In the genomic region with DNA sequence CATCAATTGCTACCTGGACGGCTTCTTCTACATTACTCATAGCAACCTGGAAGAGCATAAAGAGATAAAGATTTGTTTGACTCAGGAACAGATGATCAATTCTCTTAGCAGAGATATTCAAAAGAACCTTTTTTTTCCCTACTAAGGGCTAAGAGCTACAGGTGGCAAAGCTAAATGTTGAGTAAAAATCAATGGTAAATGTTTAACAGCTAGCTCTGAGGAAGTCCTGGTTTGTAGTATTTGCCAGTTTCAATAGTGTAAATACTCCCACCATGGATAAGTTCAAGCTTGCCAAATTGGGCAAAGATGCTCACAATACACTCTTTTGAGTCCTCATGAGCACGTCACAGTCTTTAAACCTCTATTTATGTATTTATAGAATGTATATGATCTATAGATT, we compare ENCODE assay signal across 1 cellular context.
TF ChIP-seq lines count a peak whose summit lies in the region.

No MANE protein-coding gene starts in this region.

TF ChIP-seq in HepG2, 621 proteins besides CTCF, POLR2A, EP300 and RAD21 (continued from another document and continues in another):
- TF ChIP-seq CREB1 (IDR thresholded peaks at IDR 0.05) (no peak), CREB1 (CRISPR knock-in tag; IDR thresholded peaks at IDR 0.05) (peak; percentile 55; the same call in 1 of the 2 replicates), SRF (IDR thresholded peaks at IDR 0.05; ENCODE audit: low read depth, low read length) (peak; percentile 91), ONECUT2 (CRISPR knock-in tag; IDR thresholded peaks at IDR 0.05) (peak; percentile 75; the same call in 1 of the 2 replicates), ZNF614 (CRISPR knock-in tag; IDR thresholded peaks at IDR 0.05; ENCODE audit: borderline replicate concordance) (0 out of 2 replicates have a peak, but pooled peaks have one; percentile 43), ZNF484 (CRISPR knock-in tag; IDR thresholded peaks at IDR 0.05; ENCODE audit: borderline replicate concordance, low read depth) (no peak), KLF16 (CRISPR knock-in tag; IDR thresholded peaks at IDR 0.05) (peak in 1 of 2 experiments; percentile 51; a peak in 1 of 4 replicates), ZNF556 (CRISPR knock-in tag; IDR thresholded peaks at IDR 0.05; ENCODE audit: borderline replicate concordance) (no peak), ZNF34 (CRISPR knock-in tag; IDR thresholded peaks at IDR 0.05; ENCODE audit: borderline replicate concordance) (no peak), ZEB1 (IDR thresholded peaks at IDR 0.05; ENCODE audit: insufficient replicate concordance, low read depth) (peak; percentile 49), ZNF777 (CRISPR knock-in tag; IDR thresholded peaks at IDR 0.05) (no peak), MIXL1 (CRISPR knock-in tag; IDR thresholded peaks at IDR 0.05) (peak; percentile 38; the same call in 1 of the 2 replicates), NFIC (IDR thresholded peaks at IDR 0.05; ENCODE audit: low read length) (peak; percentile 61; the same call in 1 of the 2 replicates), WIZ (CRISPR knock-in tag; IDR thresholded peaks at IDR 0.05) (no peak), KAT8 (CRISPR knock-in tag; IDR thresholded peaks at IDR 0.05) (peak; percentile 43; the same call in 1 of the 2 replicates), ZNF232 (CRISPR knock-in tag; IDR thresholded peaks at IDR 0.05; ENCODE audit: borderline replicate concordance) (peak; percentile 63; the same call in 1 of the 2 replicates), ZNF850 (CRISPR knock-in tag; conservative IDR thresholded peaks at IDR 0.05) (no peak), EHMT2 (IDR thresholded peaks at IDR 0.05; ENCODE audit: borderline replicate concordance, low read depth, low read length) (peak; percentile 39; the same call in 1 of the 2 replicates), FOXP1 (IDR thresholded peaks at IDR 0.05) (no peak), FOXP1 (CRISPR knock-in tag; IDR thresholded peaks at IDR 0.05) (peak; percentile 75; the same call in 1 of the 2 replicates), HMG20A (CRISPR knock-in tag; IDR thresholded peaks at IDR 0.05; ENCODE audit: borderline replicate concordance) (peak; percentile 55; the same call in 1 of the 2 replicates), RARA (CRISPR knock-in tag; IDR thresholded peaks at IDR 0.05) (0 out of 2 replicates have a peak, but pooled peaks have one; percentile 13), ISL2 (CRISPR knock-in tag; IDR thresholded peaks at IDR 0.05) (peak; percentile 81), ELF3 (CRISPR knock-in tag; IDR thresholded peaks at IDR 0.05) (peak; percentile 74), HDAC2 (CRISPR knock-in tag; IDR thresholded peaks at IDR 0.05) (peak; percentile 53; the same call in 1 of the 2 replicates), LCORL (IDR thresholded peaks at IDR 0.05) (no peak), LCORL (CRISPR knock-in tag; IDR thresholded peaks at IDR 0.05) (0 out of 2 replicates have a peak, but pooled peaks have one; percentile 32), ERF (CRISPR knock-in tag; IDR thresholded peaks at IDR 0.05) (peak; percentile 55; the same call in 1 of the 2 replicates), SAP130 (CRISPR knock-in tag; IDR thresholded peaks at IDR 0.05; ENCODE audit: low read depth) (peak; percentile 35; the same call in 1 of the 2 replicates), SOX13 (IDR thresholded peaks at IDR 0.05) (no peak), SOX13 (CRISPR knock-in tag; conservative IDR thresholded peaks at IDR 0.05 in 1 of 2, IDR thresholded peaks at IDR 0.05 in 1 of 2) (peak in 1 of 2 experiments; percentile 66; a peak in 2 of 4 replicates), ZNF792 (CRISPR knock-in tag; IDR thresholded peaks at IDR 0.05) (peak; percentile 47; the same call in 1 of the 2 replicates), ZNF788 (CRISPR knock-in tag; IDR thresholded peaks at IDR 0.05; ENCODE audit: borderline replicate concordance) (no peak), ZNF205 (CRISPR knock-in tag; IDR thresholded peaks at IDR 0.05) (no peak), SKI (IDR thresholded peaks at IDR 0.05; ENCODE audit: partially characterized antibody) (no peak), NCOA2 (CRISPR knock-in tag; IDR thresholded peaks at IDR 0.05) (peak; percentile 40; the same call in 1 of the 2 replicates), PITX1 (CRISPR knock-in tag; IDR thresholded peaks at IDR 0.05) (peak; percentile 26; the same call in 1 of the 2 replicates), DR1 (CRISPR knock-in tag; IDR thresholded peaks at IDR 0.05) (no peak), BCL6 (CRISPR knock-in tag; IDR thresholded peaks at IDR 0.05) (peak; percentile 92), SOX5 (CRISPR knock-in tag; IDR thresholded peaks at IDR 0.05; ENCODE audit: borderline replicate concordance) (peak; percentile 43; the same call in 1 of the 2 replicates), ZBTB7B (CRISPR knock-in tag; IDR thresholded peaks at IDR 0.05) (peak; percentile 40; the same call in 1 of the 2 replicates), ASH2L (IDR thresholded peaks at IDR 0.05; ENCODE audit: insufficient read length, low read depth, low read length) (no peak), NCOA1 (CRISPR knock-in tag; IDR thresholded peaks at IDR 0.05) (no peak), FOXA3 (CRISPR knock-in tag; IDR thresholded peaks at IDR 0.05) (peak; percentile 86), ZNF569 (CRISPR knock-in tag; IDR thresholded peaks at IDR 0.05; ENCODE audit: borderline replicate concordance) (no peak), PPARG (CRISPR knock-in tag; conservative IDR thresholded peaks at IDR 0.05) (peak; percentile 71), MIER3 (CRISPR knock-in tag; IDR thresholded peaks at IDR 0.05; ENCODE audit: borderline replicate concordance) (peak; percentile 41; the same call in 1 of the 2 replicates), ETV5 (CRISPR knock-in tag; IDR thresholded peaks at IDR 0.05; ENCODE audit: borderline replicate concordance) (peak; percentile 51; the same call in 1 of the 2 replicates), RCOR2 (CRISPR knock-in tag; IDR thresholded peaks at IDR 0.05) (0 out of 2 replicates have a peak, but pooled peaks have one; percentile 54), ZBTB20 (CRISPR knock-in tag; IDR thresholded peaks at IDR 0.05; ENCODE audit: borderline replicate concordance, low read depth) (0 out of 2 replicates have a peak, but pooled peaks have one; percentile 63)
- TF ChIP-seq, protein P1, sequence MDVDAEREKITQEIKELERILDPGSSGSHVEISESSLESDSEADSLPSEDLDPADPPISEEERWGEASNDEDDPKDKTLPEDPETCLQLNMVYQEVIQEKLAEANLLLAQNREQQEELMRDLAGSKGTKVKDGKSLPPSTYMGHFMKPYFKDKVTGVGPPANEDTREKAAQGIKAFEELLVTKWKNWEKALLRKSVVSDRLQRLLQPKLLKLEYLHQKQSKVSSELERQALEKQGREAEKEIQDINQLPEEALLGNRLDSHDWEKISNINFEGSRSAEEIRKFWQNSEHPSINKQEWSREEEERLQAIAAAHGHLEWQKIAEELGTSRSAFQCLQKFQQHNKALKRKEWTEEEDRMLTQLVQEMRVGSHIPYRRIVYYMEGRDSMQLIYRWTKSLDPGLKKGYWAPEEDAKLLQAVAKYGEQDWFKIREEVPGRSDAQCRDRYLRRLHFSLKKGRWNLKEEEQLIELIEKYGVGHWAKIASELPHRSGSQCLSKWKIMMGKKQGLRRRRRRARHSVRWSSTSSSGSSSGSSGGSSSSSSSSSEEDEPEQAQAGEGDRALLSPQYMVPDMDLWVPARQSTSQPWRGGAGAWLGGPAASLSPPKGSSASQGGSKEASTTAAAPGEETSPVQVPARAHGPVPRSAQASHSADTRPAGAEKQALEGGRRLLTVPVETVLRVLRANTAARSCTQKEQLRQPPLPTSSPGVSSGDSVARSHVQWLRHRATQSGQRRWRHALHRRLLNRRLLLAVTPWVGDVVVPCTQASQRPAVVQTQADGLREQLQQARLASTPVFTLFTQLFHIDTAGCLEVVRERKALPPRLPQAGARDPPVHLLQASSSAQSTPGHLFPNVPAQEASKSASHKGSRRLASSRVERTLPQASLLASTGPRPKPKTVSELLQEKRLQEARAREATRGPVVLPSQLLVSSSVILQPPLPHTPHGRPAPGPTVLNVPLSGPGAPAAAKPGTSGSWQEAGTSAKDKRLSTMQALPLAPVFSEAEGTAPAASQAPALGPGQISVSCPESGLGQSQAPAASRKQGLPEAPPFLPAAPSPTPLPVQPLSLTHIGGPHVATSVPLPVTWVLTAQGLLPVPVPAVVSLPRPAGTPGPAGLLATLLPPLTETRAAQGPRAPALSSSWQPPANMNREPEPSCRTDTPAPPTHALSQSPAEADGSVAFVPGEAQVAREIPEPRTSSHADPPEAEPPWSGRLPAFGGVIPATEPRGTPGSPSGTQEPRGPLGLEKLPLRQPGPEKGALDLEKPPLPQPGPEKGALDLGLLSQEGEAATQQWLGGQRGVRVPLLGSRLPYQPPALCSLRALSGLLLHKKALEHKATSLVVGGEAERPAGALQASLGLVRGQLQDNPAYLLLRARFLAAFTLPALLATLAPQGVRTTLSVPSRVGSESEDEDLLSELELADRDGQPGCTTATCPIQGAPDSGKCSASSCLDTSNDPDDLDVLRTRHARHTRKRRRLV (CRISPR knock-in tag; IDR thresholded peaks at IDR 0.05) = no peak
- TF ChIP-seq, protein P2, sequence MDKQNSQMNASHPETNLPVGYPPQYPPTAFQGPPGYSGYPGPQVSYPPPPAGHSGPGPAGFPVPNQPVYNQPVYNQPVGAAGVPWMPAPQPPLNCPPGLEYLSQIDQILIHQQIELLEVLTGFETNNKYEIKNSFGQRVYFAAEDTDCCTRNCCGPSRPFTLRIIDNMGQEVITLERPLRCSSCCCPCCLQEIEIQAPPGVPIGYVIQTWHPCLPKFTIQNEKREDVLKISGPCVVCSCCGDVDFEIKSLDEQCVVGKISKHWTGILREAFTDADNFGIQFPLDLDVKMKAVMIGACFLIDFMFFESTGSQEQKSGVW (CRISPR knock-in tag; IDR thresholded peaks at IDR 0.05; ENCODE audit: borderline replicate concordance) = no peak
- TF ChIP-seq, protein P3, sequence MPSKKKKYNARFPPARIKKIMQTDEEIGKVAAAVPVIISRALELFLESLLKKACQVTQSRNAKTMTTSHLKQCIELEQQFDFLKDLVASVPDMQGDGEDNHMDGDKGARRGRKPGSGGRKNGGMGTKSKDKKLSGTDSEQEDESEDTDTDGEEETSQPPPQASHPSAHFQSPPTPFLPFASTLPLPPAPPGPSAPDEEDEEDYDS (CRISPR knock-in tag; IDR thresholded peaks at IDR 0.05) = no peak
- TF ChIP-seq, protein P4, sequence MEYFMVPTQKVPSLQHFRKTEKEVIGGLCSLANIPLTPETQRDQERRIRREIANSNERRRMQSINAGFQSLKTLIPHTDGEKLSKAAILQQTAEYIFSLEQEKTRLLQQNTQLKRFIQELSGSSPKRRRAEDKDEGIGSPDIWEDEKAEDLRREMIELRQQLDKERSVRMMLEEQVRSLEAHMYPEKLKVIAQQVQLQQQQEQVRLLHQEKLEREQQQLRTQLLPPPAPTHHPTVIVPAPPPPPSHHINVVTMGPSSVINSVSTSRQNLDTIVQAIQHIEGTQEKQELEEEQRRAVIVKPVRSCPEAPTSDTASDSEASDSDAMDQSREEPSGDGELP (IDR thresholded peaks at IDR 0.05; ENCODE audit: borderline replicate concordance, low read depth) = peak; percentile 27; the same call in 1 of the 2 replicates
- TF ChIP-seq, protein P5, sequence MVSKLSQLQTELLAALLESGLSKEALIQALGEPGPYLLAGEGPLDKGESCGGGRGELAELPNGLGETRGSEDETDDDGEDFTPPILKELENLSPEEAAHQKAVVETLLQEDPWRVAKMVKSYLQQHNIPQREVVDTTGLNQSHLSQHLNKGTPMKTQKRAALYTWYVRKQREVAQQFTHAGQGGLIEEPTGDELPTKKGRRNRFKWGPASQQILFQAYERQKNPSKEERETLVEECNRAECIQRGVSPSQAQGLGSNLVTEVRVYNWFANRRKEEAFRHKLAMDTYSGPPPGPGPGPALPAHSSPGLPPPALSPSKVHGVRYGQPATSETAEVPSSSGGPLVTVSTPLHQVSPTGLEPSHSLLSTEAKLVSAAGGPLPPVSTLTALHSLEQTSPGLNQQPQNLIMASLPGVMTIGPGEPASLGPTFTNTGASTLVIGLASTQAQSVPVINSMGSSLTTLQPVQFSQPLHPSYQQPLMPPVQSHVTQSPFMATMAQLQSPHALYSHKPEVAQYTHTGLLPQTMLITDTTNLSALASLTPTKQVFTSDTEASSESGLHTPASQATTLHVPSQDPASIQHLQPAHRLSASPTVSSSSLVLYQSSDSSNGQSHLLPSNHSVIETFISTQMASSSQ (IDR thresholded peaks at IDR 0.05; ENCODE audit: low read depth) = peak; percentile 84
- TF ChIP-seq, protein P5 (CRISPR knock-in tag; IDR thresholded peaks at IDR 0.05; ENCODE audit: borderline replicate concordance) = peak; percentile 87; the same call in 1 of the 2 replicates
- TF ChIP-seq, protein P6, sequence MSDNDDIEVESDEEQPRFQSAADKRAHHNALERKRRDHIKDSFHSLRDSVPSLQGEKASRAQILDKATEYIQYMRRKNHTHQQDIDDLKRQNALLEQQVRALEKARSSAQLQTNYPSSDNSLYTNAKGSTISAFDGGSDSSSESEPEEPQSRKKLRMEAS (IDR thresholded peaks at IDR 0.05) = no peak
- TF ChIP-seq, protein P7, sequence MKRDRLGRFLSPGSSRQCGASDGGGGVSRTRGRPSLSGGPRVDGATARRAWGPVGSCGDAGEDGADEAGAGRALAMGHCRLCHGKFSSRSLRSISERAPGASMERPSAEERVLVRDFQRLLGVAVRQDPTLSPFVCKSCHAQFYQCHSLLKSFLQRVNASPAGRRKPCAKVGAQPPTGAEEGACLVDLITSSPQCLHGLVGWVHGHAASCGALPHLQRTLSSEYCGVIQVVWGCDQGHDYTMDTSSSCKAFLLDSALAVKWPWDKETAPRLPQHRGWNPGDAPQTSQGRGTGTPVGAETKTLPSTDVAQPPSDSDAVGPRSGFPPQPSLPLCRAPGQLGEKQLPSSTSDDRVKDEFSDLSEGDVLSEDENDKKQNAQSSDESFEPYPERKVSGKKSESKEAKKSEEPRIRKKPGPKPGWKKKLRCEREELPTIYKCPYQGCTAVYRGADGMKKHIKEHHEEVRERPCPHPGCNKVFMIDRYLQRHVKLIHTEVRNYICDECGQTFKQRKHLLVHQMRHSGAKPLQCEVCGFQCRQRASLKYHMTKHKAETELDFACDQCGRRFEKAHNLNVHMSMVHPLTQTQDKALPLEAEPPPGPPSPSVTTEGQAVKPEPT (CRISPR knock-in tag; IDR thresholded peaks at IDR 0.05; ENCODE audit: low read depth) = no peak
